28 cellular contexts compared by ENCODE assay signal in the genomic region with DNA sequence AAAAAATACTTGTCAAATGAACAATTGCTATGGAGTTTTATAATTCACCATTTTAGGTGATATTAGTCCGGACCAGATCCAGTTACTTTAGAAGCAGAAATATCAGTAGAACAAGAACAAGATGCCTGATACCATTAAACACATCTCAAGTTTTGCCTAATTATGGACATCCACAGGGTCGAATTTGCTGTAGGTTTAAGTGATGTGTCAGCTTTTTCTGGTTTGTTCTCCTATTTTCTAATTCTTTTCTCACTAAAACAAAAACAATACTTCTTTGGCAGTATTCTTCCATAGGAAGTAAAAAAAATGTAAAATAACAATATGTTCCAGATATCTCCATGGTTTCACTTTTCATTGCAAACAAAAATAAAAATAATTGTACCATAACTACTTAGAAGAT.
DNase-seq lines count a peak whose midpoint lies in the region; ATAC-seq, FAIRE-seq and TF ChIP-seq lines count a peak whose summit lies in the region.
"Had no signal": no experiment of that assay in that cellular context is flagged by ENCODE, and none has a peak within 500 bp of the region (broad histone marks: within the 10 kb centered on the region; RNA-seq: fewer than 3 reads in every experiment).

No MANE protein-coding gene starts in this region.

- no peaks in the 10 kb centered on the region; the same call in 1 of the 2 replicates for H3K27me3 ChIP-seq in IMR-90 (ENCODE audit: control insufficient read depth, insufficient read depth, low read length)
- H3K27me3 ChIP-seq in K562 (ENCODE audit: control insufficient read depth in 2 of 2, insufficient read depth in 2 of 2, low read length in 2 of 2), result no peaks in the 10 kb centered on the region
- peaks cover 0 to 2% of the 10 kb centered on the region in 2 experiments for H3K27me3 ChIP-seq in endothelial cell of umbilical vein (ENCODE audit: control insufficient read depth in 2 of 2, insufficient read depth in 2 of 2, low read length in 2 of 2)
- H3K27me3 ChIP-seq in transverse colon, result no peaks in the 10 kb centered on the region
- H3K27me3 ChIP-seq in BE2C, result no peaks in the 10 kb centered on the region
- H3K27me3 ChIP-seq: BLaER1 had no signal

- no peak overlapping the region for H4K8ac ChIP-seq in IMR-90 (ENCODE audit: low read depth in 2 of 2, low read length in 2 of 2)

- H3K18ac ChIP-seq in IMR-90 (ENCODE audit: low read depth, low read length), result no peak overlapping the region

- TF ChIP-seq EP300 in A549 (IDR thresholded peaks at IDR 0.05), result no peak
- no peak for TF ChIP-seq EP300 in K562 (IDR thresholded peaks at IDR 0.05; ENCODE audit: low read length)
- TF ChIP-seq EP300 in transverse colon (IDR thresholded peaks at IDR 0.05; ENCODE audit: low read depth), result no peak

- TF ChIP-seq POLR2A in A549 (IDR thresholded peaks at IDR 0.05; ENCODE audit: low read length), result no peak
- no peak for TF ChIP-seq POLR2A in IMR-90 (IDR thresholded peaks at IDR 0.05; ENCODE audit: low read depth, low read length)
- no peak for TF ChIP-seq POLR2A in K562 (conservative IDR thresholded peaks at IDR 0.05)
- TF ChIP-seq POLR2A in endothelial cell of umbilical vein (IDR thresholded peaks at IDR 0.05; ENCODE audit: low read depth, low read length), result no peak
- TF ChIP-seq POLR2A in transverse colon (IDR thresholded peaks at IDR 0.05), result no peak

- ATAC-seq in A549 (no peak), IMR-90 (ENCODE audit: low read depth) (no peak), K562 (no peak)
- ATAC-seq: GM12878 had no signal

- H4K5ac ChIP-seq in IMR-90 (ENCODE audit: low read depth, low read length), result no peak overlapping the region

- H3K56ac ChIP-seq in IMR-90 (ENCODE audit: extremely low read depth, insufficient read depth, low read length), result no peak overlapping the region

- no peak for DNase-seq in A549 (ENCODE audit: low read depth in 1 of 2, low spot score in 1 of 2)
- no peak for DNase-seq in IMR-90
- DNase-seq in K562 (ENCODE audit: extremely low read depth in 1 of 4, low spot score in 3 of 4), result no peak
- no peak for DNase-seq in endothelial cell of umbilical vein (ENCODE audit: low read depth, low spot score)
- no peak for DNase-seq in T1000 (lab: John Stamatoyannopoulos, UW)
- DNase-seq in transverse colon, result no peak
- no peak for DNase-seq in BE2C
- DNase-seq in NCI-H510A (lab: John Stamatoyannopoulos, UW), result no peak
- DNase-seq: 8988T; AML-193; C1 segment of cervical spinal cord; CD4-positive, alpha-beta memory T cell; CD4-positive, CD25-positive, alpha-beta regulatory T cell; CD8-positive, alpha-beta memory T cell; COR-L47; DMS 273 treated with DMSO at 0.1 percent for 48 hours; DMS153; DMS53; DMS79; DND-41; EL; GDM1 had no signal

- TF ChIP-seq RAD21 in A549 (conservative IDR thresholded peaks at IDR 0.05 in 1 of 2, IDR thresholded peaks at IDR 0.05 in 1 of 2) (no peak), IMR-90 (IDR thresholded peaks at IDR 0.05; ENCODE audit: low read length) (no peak), K562 (CRISPR knock-in tag; conservative IDR thresholded peaks at IDR 0.05 in 1 of 2, IDR thresholded peaks at IDR 0.05 in 1 of 2) (no peak)

- no peak overlapping the region for H2BK15ac ChIP-seq in IMR-90 (ENCODE audit: low read depth, low read length)

- H2BK5ac ChIP-seq in IMR-90 (ENCODE audit: low read depth, low read length, poor library complexity, severe bottlenecking), result no peak overlapping the region

- H2AK9ac ChIP-seq in IMR-90 (replicated peaks; ENCODE audit: low read depth, low read length, poor library complexity), result no peak overlapping the region

- H2BK20ac ChIP-seq in IMR-90 (ENCODE audit: low read depth, low read length), result no peak overlapping the region

- H2BK120ac ChIP-seq in IMR-90 (ENCODE audit: low read depth, low read length), result no peak overlapping the region

- H3K9me1 ChIP-seq in IMR-90 (ENCODE audit: insufficient read depth, low read length) (no peaks in the 10 kb centered on the region), K562 (ENCODE audit: control insufficient read depth, insufficient read depth, low read length) (no peaks in the 10 kb centered on the region), endothelial cell of umbilical vein (replicated peaks; ENCODE audit: control insufficient read depth, extremely low read depth, insufficient read depth, low read length) (no peaks in the 10 kb centered on the region)

- POLR2A ChIA-PET in A549 (lab: Yijun Ruan, JAX) (no interaction called here), IMR-90 (lab: Charles Lee; ENCODE audit: unreplicated experiment) (no interaction called here), K562 (lab: Yijun Ruan, JAX) (no interaction called here), endothelial cell of umbilical vein (lab: Charles Lee) (no interaction called here)

- no peak overlapping the region for H3K4ac ChIP-seq in IMR-90 (ENCODE audit: low read depth, low read length)

- no peak overlapping the region for H2AFZ ChIP-seq in IMR-90 (replicated peaks; ENCODE audit: low read length, poor library complexity)
- H2AFZ ChIP-seq in K562 (ENCODE audit: low read depth, low read length), result no peak overlapping the region
- H2AFZ ChIP-seq in endothelial cell of umbilical vein (ENCODE audit: low read depth, low read length), result no peak overlapping the region

- TF ChIP-seq CTCF in A549 (IDR thresholded peaks at IDR 0.05) (no peak), IMR-90 (conservative IDR thresholded peaks at IDR 0.05; ENCODE audit: low read depth, low read length) (no peak), K562 (IDR thresholded peaks at IDR 0.05 in 2 of 3, conservative IDR thresholded peaks at IDR 0.05 in 1 of 3; ENCODE audit: insufficient read depth in 2 of 3, low read depth in 1 of 3, low read length in 3 of 3) (no peak), endothelial cell of umbilical vein (IDR thresholded peaks at IDR 0.05; ENCODE audit: extremely low read depth in 1 of 2, insufficient read depth in 1 of 2, low read depth in 1 of 2, low read length in 2 of 2) (no peak), transverse colon (IDR thresholded peaks at IDR 0.05) (no peak), BE2C (IDR thresholded peaks at IDR 0.05; ENCODE audit: low read depth, low read length) (no peak)

- intact Hi-C loops in IMR-90 (cut with micrococcal nuclease) (no loop called here), K562 (cut with micrococcal nuclease) (no loop called here), endothelial cell of umbilical vein (cut with micrococcal nuclease) (no loop called here), transverse colon (cut with DNase I; ENCODE audit: low total_unique reads) (no loop called here)

- no peak overlapping the region for H3K14ac ChIP-seq in IMR-90 (replicated peaks; ENCODE audit: low read depth, low read length)

- no peaks in the 10 kb centered on the region for H3K79me2 ChIP-seq in K562 (ENCODE audit: control insufficient read depth, insufficient read depth, low read length)
- no peaks in the 10 kb centered on the region for H3K79me2 ChIP-seq in endothelial cell of umbilical vein (ENCODE audit: control insufficient read depth, insufficient read depth, low read length)

- BruUV-seq in IMR-90 (replicated peaks; lab: Mats Ljungman, UMichigan) (no TSS peak), K562 (replicated peaks; lab: Mats Ljungman, UMichigan) (no TSS peak), endothelial cell of umbilical vein (replicated peaks; lab: Mats Ljungman, UMichigan) (no TSS peak)

- H3K79me1 ChIP-seq in IMR-90 (ENCODE audit: low read depth in 1 of 2, low read length in 2 of 2), result no peaks in the 10 kb centered on the region

- no peaks in the 10 kb centered on the region for H3K9me3 ChIP-seq in A549
- H3K9me3 ChIP-seq in IMR-90 (ENCODE audit: control insufficient read depth, insufficient read depth, low read length), result no peaks in the 10 kb centered on the region
- no peaks in the 10 kb centered on the region for H3K9me3 ChIP-seq in K562 (replicated peaks; ENCODE audit: control insufficient read depth, insufficient read depth, low read depth, low read length)
- no peaks in the 10 kb centered on the region for H3K9me3 ChIP-seq in endothelial cell of umbilical vein (replicated peaks; ENCODE audit: control insufficient read depth, insufficient read depth, low read length)
- H3K9me3 ChIP-seq in transverse colon, result no peaks in the 10 kb centered on the region
- no peaks in the 10 kb centered on the region for H3K9me3 ChIP-seq in BE2C
- H3K9me3 ChIP-seq: BLaER1 had no signal

- H4K20me1 ChIP-seq in IMR-90 (ENCODE audit: insufficient read depth, low read length) (no peaks in the 10 kb centered on the region), K562 (replicated peaks; ENCODE audit: control insufficient read depth, insufficient read depth, low read length) (no peaks in the 10 kb centered on the region), endothelial cell of umbilical vein (replicated peaks; ENCODE audit: control insufficient read depth, extremely low read depth, insufficient read depth, low read length) (no peaks in the 10 kb centered on the region)
- H4K20me1 ChIP-seq: BLaER1 had no signal

- H3K4me3 ChIP-seq in A549 (no peak overlapping the region), IMR-90 (ENCODE audit: insufficient read depth, low read depth, low read length) (no peak overlapping the region), K562 (no peak overlapping the region), endothelial cell of umbilical vein (replicated peaks in 1 of 3; ENCODE audit: insufficient read depth in 1 of 3, low read depth in 1 of 3, low read length in 3 of 3) (no peak overlapping the region), transverse colon (no peak overlapping the region), BE2C (ENCODE audit: low read depth, low read length) (no peak overlapping the region)
- H3K4me3 ChIP-seq: BLaER1, GM12878 had no signal

- FAIRE-seq in A549 (lab: Jason Lieb, UNC), result no peak
- no peak for FAIRE-seq in K562 (lab: Jason Lieb, UNC)
- FAIRE-seq in endothelial cell of umbilical vein (lab: Jason Lieb, UNC), result peak; percentile 38
- FAIRE-seq: A204.1, GM12878, GM12892, GM18507, GM19239 had no signal

- no peak overlapping the region for H3K9ac ChIP-seq in IMR-90 (ENCODE audit: low read depth, low read length)
- H3K9ac ChIP-seq in K562 (ENCODE audit: insufficient read depth in 1 of 2, low read depth in 2 of 2, low read length in 2 of 2), result no peak overlapping the region
- H3K9ac ChIP-seq in endothelial cell of umbilical vein (replicated peaks; ENCODE audit: extremely low read depth, insufficient read depth, low read length), result no peak overlapping the region
- H3K9ac ChIP-seq: BLaER1 had no signal

- CTCF ChIA-PET in A549 (lab: Yijun Ruan, JAX), result interaction anchor here (1.5 kb wide), 1 partner anchor 12 kb away, joined by 5 read pairs; no protein-coding TSS in a partner anchor
- CTCF ChIA-PET in IMR-90 (lab: Yijun Ruan, JAX), result interaction anchor here (0.9 kb wide), 1 partner anchor 11 kb away, joined by 3 read pairs; no protein-coding TSS in a partner anchor
- CTCF ChIA-PET in K562 (lab: Yijun Ruan, JAX; ENCODE audit: low intra/inter-chr PET ratio), result no interaction called here
- CTCF ChIA-PET in endothelial cell of umbilical vein (lab: Charles Lee), result interaction anchor here (1.4 kb wide), 1 partner anchor 44 kb away, joined by 3 read pairs; no protein-coding TSS in a partner anchor

- H2AK5ac ChIP-seq in IMR-90 (ENCODE audit: low read depth, low read length), result no peak overlapping the region

- in situ Hi-C loops in IMR-90 (cut with MboI; ENCODE audit: low sequenced_read_pairs) (no loop called here), K562 (cut with MboI) (no loop called here), transverse colon (cut with MboI; ENCODE audit: low pct_ligation_motif_present in 1 of 4, low pct_unique_long_range_greater_than_20kb in 1 of 4, low sequenced_read_pairs in 3 of 4) (no loop called here)

- 17% methylated on average over 2 of the region's 2 CpGs for WGBS in A549 (ENCODE audit: missing lambda C conversion rate)
- no CpG with 5 or more reads among the region's 2 CpGs for WGBS in IMR-90 (ENCODE audit: extremely low coverage in 2 of 2, insufficient read length in 1 of 2), 2 experiments
- 4% methylated on average over 2 of the region's 2 CpGs for WGBS in K562 (ENCODE audit: insufficient coverage, low coverage, missing lambda C conversion rate)
- 68 to 70% methylated on average over 2 of the region's 2 CpGs for WGBS in transverse colon (ENCODE audit: low coverage in 1 of 2), 2 donors

- H4K91ac ChIP-seq in IMR-90 (ENCODE audit: insufficient read depth, low read depth, low read length), result no peak overlapping the region

- dilution Hi-C loops in IMR-90 (cut with HindIII; ENCODE audit: low sequenced_read_pairs, unreplicated experiment) (no loop called here), endothelial cell of umbilical vein (cut with MboI; ENCODE audit: extremely low pct_ligation_motif_present, low sequenced_read_pairs) (no loop called here)

- no peak overlapping the region for H3K23ac ChIP-seq in IMR-90 (ENCODE audit: low read depth, low read length)

- H3K4me1 ChIP-seq in A549, result no peaks in the 10 kb centered on the region
- H3K4me1 ChIP-seq in IMR-90 (ENCODE audit: control insufficient read depth, insufficient read depth, low read length), result no peaks in the 10 kb centered on the region
- no peaks in the 10 kb centered on the region; a peak in 1 of 5 replicates for H3K4me1 ChIP-seq in K562 (replicated peaks in 1 of 2; ENCODE audit: control insufficient read depth in 2 of 2, insufficient read depth in 2 of 2, low read length in 2 of 2)
- no peaks in the 10 kb centered on the region for H3K4me1 ChIP-seq in endothelial cell of umbilical vein (ENCODE audit: control insufficient read depth, extremely low read depth, insufficient read depth, low read length)
- no peaks in the 10 kb centered on the region for H3K4me1 ChIP-seq in transverse colon
- H3K4me1 ChIP-seq in BE2C, result peaks cover 2% of the 10 kb centered on the region
- H3K4me1 ChIP-seq: BLaER1 had no signal

- no peak overlapping the region for H3K27ac ChIP-seq in A549
- H3K27ac ChIP-seq in IMR-90 (ENCODE audit: insufficient read depth, low read length), result no peak overlapping the region
- H3K27ac ChIP-seq in K562 (ENCODE audit: extremely low read depth, low read depth, low read length), result no peak overlapping the region
- no peak overlapping the region for H3K27ac ChIP-seq in endothelial cell of umbilical vein (ENCODE audit: insufficient read depth, low read depth, low read length)
- no peak overlapping the region for H3K27ac ChIP-seq in transverse colon
- H3K27ac ChIP-seq: BLaER1 had no signal

- H3K4me2 ChIP-seq in A549, result no peak overlapping the region
- no peak overlapping the region for H3K4me2 ChIP-seq in IMR-90 (ENCODE audit: low read depth, low read length)
- H3K4me2 ChIP-seq in K562 (ENCODE audit: insufficient read depth, low read length), result no peak overlapping the region
- H3K4me2 ChIP-seq in endothelial cell of umbilical vein (ENCODE audit: insufficient read depth, low read length), result no peak overlapping the region
- H3K4me2 ChIP-seq: BLaER1 had no signal

- no peaks in the 10 kb centered on the region for H3K36me3 ChIP-seq in IMR-90 (ENCODE audit: control insufficient read depth, insufficient read depth, low read length)
- no peaks in the 10 kb centered on the region for H3K36me3 ChIP-seq in K562 (ENCODE audit: control insufficient read depth, insufficient read depth, low read length)
- H3K36me3 ChIP-seq in endothelial cell of umbilical vein (ENCODE audit: control insufficient read depth in 2 of 2, extremely low read depth in 1 of 2, insufficient read depth in 2 of 2, low read length in 2 of 2), result no peaks in the 10 kb centered on the region
- no peaks in the 10 kb centered on the region for H3K36me3 ChIP-seq in transverse colon
- H3K36me3 ChIP-seq in BE2C, result no peaks in the 10 kb centered on the region
- H3K36me3 ChIP-seq: BLaER1 had no signal

Comparison
In these comparisons a context has a peak if more than half of its experiments do, and no peak if none do; other contexts are left out.
1. Of the 35 proteins assayed by ChIP-seq in both K562 and A549: peak only in K562: none; only in A549: none; in both: MAFK; in neither: 34.